Comparison of ENCODE assay signal across 8 cellular contexts in genomic region chr2:174395284-174395968, GRCh38. TPM values are rescaled to one million over a fixed set of nuclear protein-coding genes. Genes with fewer than 3 reads are reported as not detected.
DNase-seq lines count a peak whose midpoint lies in the region; ATAC-seq and TF ChIP-seq lines count a peak whose summit lies in the region.

TSS of gene SCRN3 (plus strand) at chr2:174395730. CDS start at chr2:174398284, 2,554 bp downstream.

- H3K36me3 ChIP-seq in duodenal mucosa (ENCODE audit: control insufficient read depth in 1 of 2, insufficient read depth in 2 of 2, low read length in 2 of 2) = peaks cover 0 to 3% of the 10 kb centered on the region in 2 donors
- H3K36me3 ChIP-seq in right lobe of liver = peaks cover 0 to 9% (median 1%) of the 10 kb centered on the region in 4 donors

- peaks cover 8% of the 10 kb centered on the region for H3K36me3 Mint-ChIP-seq in activated CD4-positive, alpha-beta memory T cell treated with anti-CD3 and anti-CD28 coated beads for 36 hours

- peaks cover 28% of the 10 kb centered on the region for H3K4me1 Mint-ChIP-seq in activated CD4-positive, alpha-beta memory T cell treated with anti-CD3 and anti-CD28 coated beads for 36 hours (ENCODE audit: low read depth)

- peaks cover 16 to 21% of the 10 kb centered on the region in 2 donors for H3K4me1 ChIP-seq in duodenal mucosa (ENCODE audit: control insufficient read depth in 1 of 2, insufficient read depth in 2 of 2, low read length in 2 of 2)
- peaks cover 0 to 25% (median 8%) of the 10 kb centered on the region in 4 donors for H3K4me1 ChIP-seq in right lobe of liver

- no peak for TF ChIP-seq CTCF in C4-2B (conservative IDR thresholded peaks at IDR 0.05)
- TF ChIP-seq CTCF in right lobe of liver (IDR thresholded peaks at IDR 0.05) = peak in 1 of 4 donors; percentile 3

- H3K4me3 Mint-ChIP-seq in activated CD4-positive, alpha-beta memory T cell treated with anti-CD3 and anti-CD28 coated beads for 36 hours = peak within 1 kb of the TSS; percentile 98

- no peaks in the 10 kb centered on the region for H3K9me3 Mint-ChIP-seq in activated CD4-positive, alpha-beta memory T cell treated with anti-CD3 and anti-CD28 coated beads for 36 hours

- peak within 1 kb of the TSS; percentile 87 to 100 for H3K4me3 ChIP-seq in duodenal mucosa (ENCODE audit: low read depth in 1 of 2, low read length in 2 of 2)
- H3K4me3 ChIP-seq in right lobe of liver = peak within 1 kb of the TSS; percentile 86 to 90 (median 86)

- ATAC-seq in GM19328 (IDR thresholded peaks at IDR 0.05; ENCODE audit: unreplicated experiment) = peak; percentile 97
- peak; percentile 89 for ATAC-seq in HG03520 (IDR thresholded peaks at IDR 0.05; ENCODE audit: unreplicated experiment)
- ATAC-seq in right lobe of liver = peak; percentile 97 to 99 (median 98)

- H3K27ac ChIP-seq in C4-2B (peak within 1 kb of the TSS; percentile 61), duodenal mucosa (ENCODE audit: low read depth, low read length) (peak within 1 kb of the TSS; percentile 77), right lobe of liver (peak within 1 kb of the TSS; percentile 78 to 87 (median 78))

- CTCF ChIA-PET in activated CD4-positive, alpha-beta memory T cell treated with anti-CD3 and anti-CD28 coated beads for 36 hours (lab: Charles Lee) = interaction anchor here (0.6 to 1.3 kb wide), 5 partner anchors 53 to 236 kb away, joined by 3 to 5 read pairs (median 3); no protein-coding TSS in a partner anchor

- H3K27me3 ChIP-seq in duodenal mucosa (ENCODE audit: control insufficient read depth in 1 of 2, insufficient read depth in 2 of 2, low read length in 2 of 2) = no peaks in the 10 kb centered on the region
- no peaks in the 10 kb centered on the region for H3K27me3 ChIP-seq in right lobe of liver

- peak within 1 kb of the TSS; percentile 82 to 93 for H3K9ac ChIP-seq in duodenal mucosa (ENCODE audit: low read depth in 1 of 2, low read length in 2 of 2)

- intact Hi-C loops in activated CD4-positive, alpha-beta memory T cell treated with anti-CD3 and anti-CD28 coated beads for 36 hours (cut with micrococcal nuclease) = loop anchor here (1.0 to 5.0 kb wide), 3 partner anchors 92 to 773 kb away; partner anchors contain the start of genes ATF2, GPR155 and OLA1
- intact Hi-C loops in right lobe of liver (cut with DNase I) = no loop called here

- H3K9me3 ChIP-seq in duodenal mucosa (ENCODE audit: control insufficient read depth in 1 of 2, low read length in 2 of 2) (no peaks in the 10 kb centered on the region), right lobe of liver (no peaks in the 10 kb centered on the region)

- DNase-seq in NCI-H748 (lab: John Stamatoyannopoulos, UW; ENCODE audit: unreplicated experiment) = peak; percentile 97
- DNase-seq in activated CD4-positive, alpha-beta memory T cell treated with anti-CD3 and anti-CD28 coated beads for 36 hours = peak; percentile 88
- DNase-seq in right lobe of liver = peak; percentile 83 to 89 (median 89)
- peak; percentile 61 to 72 for DNase-seq in stimulated activated CD4-positive, alpha-beta T cell treated with anti-CD3 and anti-CD28 coated beads, Interleukin-4, amount 100 ng/mL, for 4 hours

- peak within 1 kb of the TSS; percentile 96 for H3K27ac Mint-ChIP-seq in activated CD4-positive, alpha-beta memory T cell treated with anti-CD3 and anti-CD28 coated beads for 36 hours

- POLR2A ChIA-PET in activated CD4-positive, alpha-beta memory T cell treated with anti-CD3 and anti-CD28 coated beads for 36 hours (lab: Charles Lee) = interaction anchor here (0.6 to 1.3 kb wide), 2 partner anchors 237 to 291 kb away, joined by 3 to 4 read pairs; no protein-coding TSS in a partner anchor

- 0% methylated on average over 16 of the region's 35 CpGs for WGBS in right lobe of liver (ENCODE audit: insufficient coverage, low coverage, low lambda C conversion rate, missing lambda C conversion rate)

- H3K27me3 Mint-ChIP-seq in activated CD4-positive, alpha-beta memory T cell treated with anti-CD3 and anti-CD28 coated beads for 36 hours = no peaks in the 10 kb centered on the region

- peak; percentile 32 for TF ChIP-seq POLR2A in right lobe of liver (IDR thresholded peaks at IDR 0.05)

RNA-seq across cellular contexts. Expression of gene SCRN3, which starts in this region (rescaled TPM):
- total RNA-seq in activated CD4-positive, alpha-beta memory T cell treated with anti-CD3 and anti-CD28 coated beads for 36 hours = 10 to 100 TPM; 12.4 to 12.9 TPM
- total RNA-seq in right lobe of liver = 10 to 100 TPM; 13.9 to 21.1 (median 15.7) TPM

Comparison
In these comparisons a context has a peak if more than half of its experiments do, and no peak if none do; other contexts are left out.
1. Peak in every context shown above with its lines: DNase-seq, ATAC-seq, H3K4me3 ChIP-seq and H3K27ac ChIP-seq.